22 cellular contexts compared by ENCODE assay signal in genomic region chr17:53543363-53543927, GRCh38.
DNase-seq lines count a peak whose midpoint lies in the region; ATAC-seq and TF ChIP-seq lines count a peak whose summit lies in the region.
"Had no signal": no experiment of that assay in that cellular context is flagged by ENCODE, and none has a peak within 500 bp of the region (broad histone marks: within the 10 kb centered on the region; RNA-seq: fewer than 3 reads in every experiment).

No MANE protein-coding gene starts in this region.

- no peak overlapping the region for H3K4me3 Mint-ChIP-seq in nephron
- no peak overlapping the region for H3K4me3 Mint-ChIP-seq in activated CD4-positive, alpha-beta memory T cell treated with anti-CD3 and anti-CD28 coated beads for 36 hours
- H3K4me3 Mint-ChIP-seq: B cell; CD14-positive monocyte; CD4-positive, alpha-beta T cell; CD8-positive, alpha-beta memory T cell; GM23338; H9 had no signal

- H3K18ac ChIP-seq in mesendoderm (ENCODE audit: low read length): no peak overlapping the region

- H3K27ac Mint-ChIP-seq in nephron: peak overlapping the region; percentile 22 to 72 (median 64)
- no peak overlapping the region for H3K27ac Mint-ChIP-seq in activated CD4-positive, alpha-beta memory T cell treated with anti-CD3 and anti-CD28 coated beads for 36 hours
- H3K27ac Mint-ChIP-seq: B cell; CD14-positive monocyte; CD4-positive, alpha-beta T cell; CD8-positive, alpha-beta memory T cell; GM23338; H9 had no signal

- H3K36me3 ChIP-seq in BE2C (no peaks in the 10 kb centered on the region), mesendoderm (ENCODE audit: control insufficient read depth, insufficient read depth, low read length) (no peaks in the 10 kb centered on the region)
- H3K36me3 ChIP-seq: BLaER1 treated with 17β-estradiol and CSF1 and Interleukin-3, amounts not matched to agents 10 nM and 100 nM had no signal

- H3K27me3 Mint-ChIP-seq in nephron (ENCODE audit: low read depth): no peaks in the 10 kb centered on the region
- no peaks in the 10 kb centered on the region for H3K27me3 Mint-ChIP-seq in activated CD4-positive, alpha-beta memory T cell treated with anti-CD3 and anti-CD28 coated beads for 36 hours
- H3K27me3 Mint-ChIP-seq: B cell; CD4-positive, alpha-beta T cell; CD8-positive, alpha-beta memory T cell had no signal

- H3K27me3 ChIP-seq in BE2C (no peaks in the 10 kb centered on the region), mesendoderm (ENCODE audit: insufficient read depth, low read length, poor library complexity) (no peaks in the 10 kb centered on the region)
- H3K27me3 ChIP-seq: BLaER1 treated with 17β-estradiol and CSF1 and Interleukin-3, amounts not matched to agents 10 nM and 100 nM had no signal

- H3K4me1 ChIP-seq in BE2C (peaks cover 9% of the 10 kb centered on the region), mesendoderm (ENCODE audit: control insufficient read depth, low read depth, low read length) (no peaks in the 10 kb centered on the region)
- H3K4me1 ChIP-seq: BLaER1 treated with 17β-estradiol and CSF1 and Interleukin-3, amounts not matched to agents 10 nM and 100 nM had no signal

- DNase-seq in BE2C (no peak), fibroblast of the aortic adventitia (ENCODE audit: low read depth) (peak; percentile 0), islet precursor cell (no peak), mesendoderm (no peak)
- DNase-seq in activated CD4-positive, alpha-beta memory T cell treated with anti-CD3 and anti-CD28 coated beads for 36 hours: no peak
- DNase-seq: CD4-positive, alpha-beta T cell; CD8-positive, alpha-beta memory T cell; DMS 273 treated with DMSO at 0.1 percent for 48 hours; DMS79; EL; GDM1; H9 had no signal

- no peak overlapping the region for H4K8ac ChIP-seq in mesendoderm (ENCODE audit: low read depth, low read length)

- CTCF ChIA-PET in activated CD4-positive, alpha-beta memory T cell treated with anti-CD3 and anti-CD28 coated beads for 36 hours (lab: Charles Lee): no interaction called here

- H3K79me1 ChIP-seq in mesendoderm (ENCODE audit: low read length): no peaks in the 10 kb centered on the region

- H4K5ac ChIP-seq in mesendoderm (ENCODE audit: low read length): no peak overlapping the region

- no peak overlapping the region for H3K4me2 ChIP-seq in mesendoderm (ENCODE audit: low read length)
- H3K4me2 ChIP-seq: BLaER1 treated with 17β-estradiol and CSF1 and Interleukin-3, amounts not matched to agents 10 nM and 100 nM; GM23338 had no signal

- H2BK5ac ChIP-seq in mesendoderm (ENCODE audit: low read length): no peak overlapping the region

- no CpG with 5 or more reads among the region's 4 CpGs for WGBS in mesendoderm (ENCODE audit: extremely low coverage, insufficient coverage, low lambda C conversion rate)

- H2BK120ac ChIP-seq in mesendoderm (ENCODE audit: low read depth, low read length): no peak overlapping the region

- no peak overlapping the region for H2BK15ac ChIP-seq in mesendoderm (replicated peaks; ENCODE audit: low read depth)

- H3K56ac ChIP-seq in mesendoderm (ENCODE audit: low read length): no peak overlapping the region

- ATAC-seq in SK-N-SH treated with all-trans-retinoic acid at 6 μM for 48 hours (no peak), GM21576 (IDR thresholded peaks at IDR 0.05; ENCODE audit: unreplicated experiment) (no peak)
- ATAC-seq: GM12878, GM23338, HCT116 had no signal

- POLR2A ChIA-PET in activated CD4-positive, alpha-beta memory T cell treated with anti-CD3 and anti-CD28 coated beads for 36 hours (lab: Charles Lee): no interaction called here

- intact Hi-C loops in activated CD4-positive, alpha-beta memory T cell treated with anti-CD3 and anti-CD28 coated beads for 36 hours (cut with micrococcal nuclease): no loop called here

- H2AK5ac ChIP-seq in mesendoderm (ENCODE audit: low read length): no peak overlapping the region

- H3K79me2 ChIP-seq in mesendoderm (ENCODE audit: control insufficient read depth, insufficient read depth, low read length): no peaks in the 10 kb centered on the region

- H3K9me3 ChIP-seq in BE2C: no peaks in the 10 kb centered on the region
- H3K9me3 ChIP-seq: BLaER1 treated with 17β-estradiol and CSF1 and Interleukin-3, amounts not matched to agents 10 nM and 100 nM had no signal

- TF ChIP-seq CTCF in BE2C (IDR thresholded peaks at IDR 0.05; ENCODE audit: low read depth, low read length): no peak
- TF ChIP-seq CTCF in fibroblast of the aortic adventitia (IDR thresholded peaks at IDR 0.05; ENCODE audit: insufficient read depth, low read length): no peak
- TF ChIP-seq CTCF in nephron (IDR thresholded peaks at IDR 0.05; ENCODE audit: unreplicated experiment in 3 of 3): no peak

- H3K4me1 Mint-ChIP-seq in nephron: peaks cover 5% of the 10 kb centered on the region
- H3K4me1 Mint-ChIP-seq in activated CD4-positive, alpha-beta memory T cell treated with anti-CD3 and anti-CD28 coated beads for 36 hours (ENCODE audit: low read depth): no peaks in the 10 kb centered on the region
- H3K4me1 Mint-ChIP-seq: B cell; CD14-positive monocyte; CD8-positive, alpha-beta memory T cell; GM23338 had no signal

- no peak overlapping the region for H3K4ac ChIP-seq in mesendoderm (ENCODE audit: low read depth, low read length)

- no peak overlapping the region for H3K9ac ChIP-seq in mesendoderm (ENCODE audit: low read length)
- H3K9ac ChIP-seq: BLaER1 treated with 17β-estradiol and CSF1 and Interleukin-3, amounts not matched to agents 10 nM and 100 nM had no signal

- no peaks in the 10 kb centered on the region for H3K36me3 Mint-ChIP-seq in nephron (ENCODE audit: low read depth)
- no peaks in the 10 kb centered on the region for H3K36me3 Mint-ChIP-seq in activated CD4-positive, alpha-beta memory T cell treated with anti-CD3 and anti-CD28 coated beads for 36 hours
- H3K36me3 Mint-ChIP-seq: CD14-positive monocyte; CD8-positive, alpha-beta memory T cell had no signal

- H3K9me3 Mint-ChIP-seq in nephron: no peaks in the 10 kb centered on the region
- peaks cover 8% of the 10 kb centered on the region for H3K9me3 Mint-ChIP-seq in activated CD4-positive, alpha-beta memory T cell treated with anti-CD3 and anti-CD28 coated beads for 36 hours
- H3K9me3 Mint-ChIP-seq: GM23338, H9 had no signal

- no peak overlapping the region for H3K23ac ChIP-seq in mesendoderm (ENCODE audit: low read length)

- H3K27ac ChIP-seq in mesendoderm (ENCODE audit: low read depth, low read length): no peak overlapping the region
- H3K27ac ChIP-seq: 22Rv1; BLaER1 treated with 17β-estradiol and CSF1 and Interleukin-3, amounts not matched to agents 10 nM and 100 nM had no signal

- H3K4me3 ChIP-seq in BE2C (ENCODE audit: low read depth, low read length) (peak overlapping the region; percentile 30; the same call in 1 of the 2 replicates), fibroblast of the aortic adventitia (ENCODE audit: low read depth, low read length) (no peak overlapping the region), mesendoderm (ENCODE audit: low read length) (no peak overlapping the region)
- H3K4me3 ChIP-seq: BLaER1 treated with 17β-estradiol and CSF1 and Interleukin-3, amounts not matched to agents 10 nM and 100 nM; GM12878; GM23338 had no signal

TF ChIP-seq in SK-N-SH treated with all-trans-retinoic acid at 6 μM for 48 hours, 23 proteins besides CTCF, POLR2A, EP300 and RAD21 (continues in another document):
- TF ChIP-seq ZNF70 (CRISPR knock-in tag; IDR thresholded peaks at IDR 0.05) (no peak), BACH2 (CRISPR knock-in tag; IDR thresholded peaks at IDR 0.05; ENCODE audit: borderline replicate concordance) (no peak), ISL1 (CRISPR knock-in tag; IDR thresholded peaks at IDR 0.05) (peak; percentile 92)
- TF ChIP-seq, protein P1, sequence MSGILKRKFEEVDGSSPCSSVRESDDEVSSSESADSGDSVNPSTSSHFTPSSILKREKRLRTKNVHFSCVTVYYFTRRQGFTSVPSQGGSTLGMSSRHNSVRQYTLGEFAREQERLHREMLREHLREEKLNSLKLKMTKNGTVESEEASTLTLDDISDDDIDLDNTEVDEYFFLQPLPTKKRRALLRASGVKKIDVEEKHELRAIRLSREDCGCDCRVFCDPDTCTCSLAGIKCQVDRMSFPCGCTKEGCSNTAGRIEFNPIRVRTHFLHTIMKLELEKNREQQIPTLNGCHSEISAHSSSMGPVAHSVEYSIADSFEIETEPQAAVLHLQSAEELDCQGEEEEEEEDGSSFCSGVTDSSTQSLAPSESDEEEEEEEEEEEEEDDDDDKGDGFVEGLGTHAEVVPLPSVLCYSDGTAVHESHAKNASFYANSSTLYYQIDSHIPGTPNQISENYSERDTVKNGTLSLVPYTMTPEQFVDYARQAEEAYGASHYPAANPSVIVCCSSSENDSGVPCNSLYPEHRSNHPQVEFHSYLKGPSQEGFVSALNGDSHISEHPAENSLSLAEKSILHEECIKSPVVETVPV (CRISPR knock-in tag; IDR thresholded peaks at IDR 0.05): peak; percentile 36; the same call in 1 of the 2 replicates
- TF ChIP-seq, protein P2, sequence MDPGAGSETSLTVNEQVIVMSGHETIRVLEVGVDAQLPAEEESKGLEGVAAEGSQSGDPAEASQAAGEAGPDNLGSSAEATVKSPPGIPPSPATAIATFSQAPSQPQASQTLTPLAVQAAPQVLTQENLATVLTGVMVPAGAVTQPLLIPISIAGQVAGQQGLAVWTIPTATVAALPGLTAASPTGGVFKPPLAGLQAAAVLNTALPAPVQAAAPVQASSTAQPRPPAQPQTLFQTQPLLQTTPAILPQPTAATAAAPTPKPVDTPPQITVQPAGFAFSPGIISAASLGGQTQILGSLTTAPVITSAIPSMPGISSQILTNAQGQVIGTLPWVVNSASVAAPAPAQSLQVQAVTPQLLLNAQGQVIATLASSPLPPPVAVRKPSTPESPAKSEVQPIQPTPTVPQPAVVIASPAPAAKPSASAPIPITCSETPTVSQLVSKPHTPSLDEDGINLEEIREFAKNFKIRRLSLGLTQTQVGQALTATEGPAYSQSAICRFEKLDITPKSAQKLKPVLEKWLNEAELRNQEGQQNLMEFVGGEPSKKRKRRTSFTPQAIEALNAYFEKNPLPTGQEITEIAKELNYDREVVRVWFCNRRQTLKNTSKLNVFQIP (CRISPR knock-in tag; IDR thresholded peaks at IDR 0.05; ENCODE audit: borderline replicate concordance, low read depth): no peak
